17 cellular contexts compared by ENCODE assay signal in genomic region chr1:3895951-3896325, GRCh38.
"Had no signal": no experiment of that assay in that cellular context is flagged by ENCODE, and none has a peak within 500 bp of the region (broad histone marks: within the 10 kb centered on the region; RNA-seq: fewer than 3 reads in every experiment).

No MANE protein-coding gene starts in this region.

- H3K27ac ChIP-seq: breast epithelium, epithelial cell of prostate, left lung, neural progenitor cell, tibial artery had no signal

- H3K27ac Mint-ChIP-seq: activated naive CD8-positive, alpha-beta T cell treated with anti-CD3 and anti-CD28 coated beads for 36 hours; activated T-helper 2 cell treated with anti-CD3 and anti-CD28 coated beads, Interferon-gamma antibody, Interleukin-2, Interleukin-4, amounts not matched to agents 10 μg/mL and 5 μg/mL and 100 μg/mL, durations not matched to agents 14 hours and 24 hours and 36 hours; neural progenitor cell; T-helper 1 cell treated with Interleukin-12 subunit alpha and Interleukin-12 subunit beta and Interleukin-4 antibody, amounts not matched to agents 30 μg/mL and 1 μg/mL, for 36 hours; WTC11 had no signal

- ATAC-seq: activated T-cell treated with anti-CD3 and anti-CD28 coated beads, Interleukin-2, amount 50 U/mL, for 4 hours; left lung; stimulated activated naive CD8-positive, alpha-beta T cell treated with anti-CD3 and anti-CD28 coated beads, Interleukin-15, amount 100 ng/mL, for 72 hours; WTC11 had no signal

- H3K4me3 Mint-ChIP-seq: activated naive CD8-positive, alpha-beta T cell treated with anti-CD3 and anti-CD28 coated beads for 36 hours; activated T-cell treated with anti-CD3 and anti-CD28 coated beads, Interleukin-2, amount 50 U/mL, for 4 hours; mesothelial cell of epicardium; neural progenitor cell; stimulated activated naive CD8-positive, alpha-beta T cell treated with anti-CD3 and anti-CD28 coated beads, Interleukin-15, amount 100 ng/mL, for 72 hours; T-helper 1 cell treated with Interleukin-12 subunit alpha and Interleukin-12 subunit beta and Interleukin-4 antibody, amounts not matched to agents 30 μg/mL and 1 μg/mL, for 36 hours; WTC11 had no signal

- H3K27me3 ChIP-seq: breast epithelium, left lung, neural progenitor cell, tibial artery had no signal

- H3K36me3 ChIP-seq: breast epithelium had no signal

- H3K27me3 Mint-ChIP-seq: activated naive CD8-positive, alpha-beta T cell treated with anti-CD3 and anti-CD28 coated beads for 36 hours; stimulated activated naive CD8-positive, alpha-beta T cell treated with anti-CD3 and anti-CD28 coated beads, Interleukin-15, amount 100 ng/mL, for 72 hours had no signal

- DNase-seq: activated CD8-positive, alpha-beta memory T cell treated with anti-CD3 and anti-CD28 coated beads, Interleukin-2, amount 50 U/mL, for 48 hours; activated naive CD4-positive, alpha-beta T cell; activated naive CD8-positive, alpha-beta T cell treated with anti-CD3 and anti-CD28 coated beads for 36 hours; activated T-cell treated with anti-CD3 and anti-CD28 coated beads, Interleukin-2, amount 50 U/mL, for 4 hours; kidney glomerular epithelial cell; stimulated activated CD4-positive, alpha-beta T cell treated with anti-CD3 and anti-CD28 coated beads, Interleukin-4, amount 100 ng/mL, for 24 hours; stimulated activated naive CD8-positive, alpha-beta T cell treated with anti-CD3 and anti-CD28 coated beads, Interleukin-15, amount 100 ng/mL, for 72 hours; T1000; tibial artery had no signal

- H3K4me3 ChIP-seq: breast epithelium, left lung, neural progenitor cell, tibial artery had no signal
